Comparison of ENCODE assay signal across 22 cellular contexts in genomic region chr7:33196194-33196593, GRCh38.
DNase-seq lines count a peak whose midpoint lies in the region; ATAC-seq and TF ChIP-seq lines count a peak whose summit lies in the region.
"Had no signal": no experiment of that assay in that cellular context is flagged by ENCODE, and none has a peak within 500 bp of the region (broad histone marks: within the 10 kb centered on the region; RNA-seq: fewer than 3 reads in every experiment).

No MANE protein-coding gene starts in this region.

- ATAC-seq in HG03108 (IDR thresholded peaks at IDR 0.05; ENCODE audit: unreplicated experiment) = no peak
- no peak for ATAC-seq in HG02571 (IDR thresholded peaks at IDR 0.05; ENCODE audit: unreplicated experiment)
- ATAC-seq: activated CD8-positive, alpha-beta memory T cell treated with anti-CD3 and anti-CD28 coated beads, Interleukin-2, amount 10 ng/mL, durations not matched to agents 7 days and 5 days; T-cell had no signal

- peak; percentile 64 for DNase-seq in DMS79 (lab: John Stamatoyannopoulos, UW)
- peak; percentile 59 to 93 for DNase-seq in NCI-H524 (lab: John Stamatoyannopoulos, UW)
- peak; percentile 27 for DNase-seq in astrocyte of the cerebellum (ENCODE audit: low read depth)
- DNase-seq in DMS153 treated with DMSO at 0.1 percent for 48 hours (lab: John Stamatoyannopoulos, UW; ENCODE audit: unreplicated experiment) = no peak
- DNase-seq in activated gamma-delta T cell treated with Interleukin-2 at 50 U/mL for 16 hours = no peak
- DNase-seq: activated CD4-positive, CD25-positive, alpha-beta regulatory T cell treated with anti-CD3 and anti-CD28 coated beads, Interleukin-2, amount 50 U/mL, for 72 hours; activated CD8-positive, alpha-beta memory T cell treated with anti-CD3 and anti-CD28 coated beads, Interleukin-2, amount 10 ng/mL, durations not matched to agents 7 days and 5 days; amygdala; colonic mucosa; COR-L47; H7; mammary epithelial cell; NCI-H1694 treated with DMSO at 0.1 percent for 48 hours; NCI-H748 treated with DMSO at 0.1 percent for 48 hours; nephron progenitor cell; RPMI8226; substantia nigra; T-cell had no signal

- no peak overlapping the region for H3K9ac ChIP-seq in neural cell (ENCODE audit: low read length)

- in situ Hi-C loops in astrocyte of the cerebellum (cut with HindIII; ENCODE audit: low sequenced_read_pairs) = no loop called here

- H3K9me2 ChIP-seq in neural cell (ENCODE audit: insufficient read depth, low read length) = no peaks in the 10 kb centered on the region

- no peak for TF ChIP-seq CTCF in astrocyte of the cerebellum (IDR thresholded peaks at IDR 0.05; ENCODE audit: low read depth, low read length, missing control alignments)
- TF ChIP-seq CTCF in neural cell (IDR thresholded peaks at IDR 0.05; ENCODE audit: poor library complexity, severe bottlenecking) = no peak

- H3K36me3 ChIP-seq in neural cell (ENCODE audit: insufficient read depth, low read length) = no peaks in the 10 kb centered on the region
- H3K36me3 ChIP-seq: colonic mucosa, right atrium auricular region had no signal

- H3K27me3 ChIP-seq in neural cell (ENCODE audit: insufficient read depth, low read depth, low read length) = no peaks in the 10 kb centered on the region
- H3K27me3 ChIP-seq: colonic mucosa, right atrium auricular region had no signal

- no peak for TF ChIP-seq EP300 in neural cell (conservative IDR thresholded peaks at IDR 0.05; ENCODE audit: poor library complexity, severe bottlenecking)

- H2AFZ ChIP-seq in neural cell (ENCODE audit: low read depth, low read length) = no peak overlapping the region

- no peaks in the 10 kb centered on the region for H3K9me3 ChIP-seq in neural cell (ENCODE audit: low read length)
- H3K9me3 ChIP-seq: colonic mucosa, right atrium auricular region had no signal

- no peaks in the 10 kb centered on the region for H3K79me2 ChIP-seq in neural cell (replicated peaks; ENCODE audit: insufficient read depth, low read length)

- peak overlapping the region; percentile 11 for H3K4me2 ChIP-seq in neural cell (ENCODE audit: low read length)

- no peaks in the 10 kb centered on the region for H4K20me1 ChIP-seq in neural cell (ENCODE audit: insufficient read depth)

- H3K4me3 ChIP-seq in astrocyte of the cerebellum (ENCODE audit: low read depth, low read length) = no peak overlapping the region
- H3K4me3 ChIP-seq in neural cell (ENCODE audit: low read length) = no peak overlapping the region
- H3K4me3 ChIP-seq: colonic mucosa, right atrium auricular region had no signal

- H3F3A ChIP-seq in neural cell (ENCODE audit: insufficient read depth, low read length, poor library complexity, severe bottlenecking) = no peaks in the 10 kb centered on the region

- no peak for TF ChIP-seq RAD21 in neural cell (conservative IDR thresholded peaks at IDR 0.05)

- H3K27ac ChIP-seq in neural cell (ENCODE audit: low read length) = no peak overlapping the region
- H3K27ac ChIP-seq: colonic mucosa, right atrium auricular region had no signal

TF ChIP-seq in neural cell, 6 proteins besides CTCF, POLR2A, EP300 and RAD21:
- TF ChIP-seq REST (IDR thresholded peaks at IDR 0.05; ENCODE audit: borderline replicate concordance) = no peak
- TF ChIP-seq TAF1 (IDR thresholded peaks at IDR 0.05; ENCODE audit: low read depth) = no peak
- TF ChIP-seq EZH2 (IDR thresholded peaks at IDR 0.05; ENCODE audit: borderline replicate concordance, insufficient read depth, low read length, poor library complexity, severe bottlenecking) = no peak
- TF ChIP-seq MXI1 (conservative IDR thresholded peaks at IDR 0.05; ENCODE audit: poor library complexity, severe bottlenecking) = no peak
- TF ChIP-seq POLR2AphosphoS5 (IDR thresholded peaks at IDR 0.05) = no peak
- no peak for TF ChIP-seq SMC3 (conservative IDR thresholded peaks at IDR 0.05; ENCODE audit: poor library complexity)

Comparison
In these comparisons a context has a peak if more than half of its experiments do, and no peak if none do; other contexts are left out.
1. DNase-seq: peak in DMS79 (single experiment), NCI-H524 (2 of 2) and astrocyte of the cerebellum (single experiment); none in DMS153 treated with DMSO at 0.1 percent for 48 hours (single experiment) and activated gamma-delta T cell treated with Interleukin-2 at 50 U/mL for 16 hours (single experiment).